ENCODE assay signal across 10 cellular contexts in the genomic region with DNA sequence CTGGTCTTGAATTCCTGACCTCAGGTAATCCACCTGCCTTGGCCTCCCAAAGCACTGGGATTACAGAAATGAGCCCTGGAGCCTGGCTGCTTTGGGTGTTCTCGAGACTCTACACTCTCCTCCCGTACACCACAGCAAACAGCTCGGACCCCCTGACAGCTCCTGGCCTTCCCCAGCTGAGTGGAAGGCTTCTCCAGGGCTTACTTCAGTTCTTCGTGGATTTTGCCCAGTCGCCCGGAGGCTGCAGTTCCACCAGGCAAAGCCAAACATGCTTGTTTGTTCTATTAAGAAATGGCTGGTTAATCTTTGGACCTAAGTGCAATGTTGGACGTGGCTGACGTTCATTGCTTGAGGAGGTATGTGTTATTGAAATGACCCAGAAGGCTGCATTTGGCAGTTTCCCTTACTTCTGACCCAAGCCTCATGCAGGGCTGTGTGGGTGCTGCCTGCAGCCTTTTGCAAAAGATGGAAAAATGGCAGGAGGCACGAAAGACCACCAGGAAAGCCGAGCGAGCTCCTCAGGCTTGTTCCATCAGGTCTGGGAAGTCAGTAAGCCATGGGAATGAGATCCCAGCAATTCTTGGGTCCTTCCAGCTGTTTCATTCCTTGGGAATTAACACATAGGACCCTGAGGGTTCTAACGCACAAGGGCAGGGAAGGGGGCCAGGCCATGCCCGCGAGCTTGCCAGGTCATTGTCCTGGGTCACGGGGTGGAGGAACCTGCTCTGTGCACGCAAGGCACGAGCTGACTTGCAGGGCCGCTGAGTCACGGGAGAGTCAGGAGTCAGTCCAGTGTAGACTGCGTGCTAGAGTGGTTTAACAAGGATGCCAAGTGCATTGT. TPM values are rescaled to one million over a fixed set of nuclear protein-coding genes. Genes with fewer than 3 reads are reported as not detected.
DNase-seq lines count a peak whose midpoint lies in the region; ATAC-seq and TF ChIP-seq lines count a peak whose summit lies in the region.
"Had no signal": no experiment of that assay in that cellular context is flagged by ENCODE, and none has a peak within 500 bp of the region (broad histone marks: within the 10 kb centered on the region; RNA-seq: fewer than 3 reads in every experiment).

No MANE protein-coding gene starts in this region.

- H3K4me2 ChIP-seq in SK-N-SH (no peak overlapping the region), smooth muscle cell (no peak overlapping the region)

- H3K9ac ChIP-seq in SK-N-SH (no peak overlapping the region), smooth muscle cell (ENCODE audit: low read depth) (peak overlapping the region; percentile 29)

- DNase-seq in H7, result peak; percentile 21
- no peak for DNase-seq in SK-N-SH
- no peak for DNase-seq in smooth muscle cell (lab: John Stamatoyannopoulos, UW; ENCODE audit: unreplicated experiment)
- DNase-seq in stimulated activated CD4-positive, alpha-beta T cell treated with anti-CD3 and anti-CD28 coated beads, Interleukin-4, amount 100 ng/mL, for 24 hours, result no peak
- DNase-seq in hypothalamus (lab: John Stamatoyannopoulos, UW), result no peak
- DNase-seq: activated T-cell treated with anti-CD3 and anti-CD28 coated beads, Interleukin-2, amount 50 U/mL, for 72 hours; NCI-H2171 had no signal

- H3K36me3 ChIP-seq in H7 (replicated peaks; ENCODE audit: control insufficient read depth, insufficient read depth, low read length), result no peaks in the 10 kb centered on the region
- no peaks in the 10 kb centered on the region for H3K36me3 ChIP-seq in SK-N-SH (replicated peaks in 1 of 2; ENCODE audit: control insufficient read depth in 1 of 2, insufficient read depth in 2 of 2, low read length in 1 of 2)
- no peaks in the 10 kb centered on the region for H3K36me3 ChIP-seq in gastroesophageal sphincter
- H3K36me3 ChIP-seq in smooth muscle cell (ENCODE audit: low read depth), result no peaks in the 10 kb centered on the region

- H3K9me2 ChIP-seq in SK-N-SH, result no peaks in the 10 kb centered on the region

- H2AFZ ChIP-seq in SK-N-SH (ENCODE audit: low read depth), result no peak overlapping the region
- H2AFZ ChIP-seq in smooth muscle cell (ENCODE audit: low read depth), result no peak overlapping the region

- H4K20me1 ChIP-seq in SK-N-SH (ENCODE audit: insufficient read depth), result no peaks in the 10 kb centered on the region
- H4K20me1 ChIP-seq in smooth muscle cell (ENCODE audit: low read depth), result no peaks in the 10 kb centered on the region

- POLR2A ChIA-PET in SK-N-SH (lab: Yijun Ruan, JAX), result interaction anchor here (2.9 kb wide), 1 partner anchor 17 kb away, joined by 11 read pairs; no protein-coding TSS in a partner anchor

- CTCF ChIA-PET in SK-N-SH (lab: Yijun Ruan, JAX), result interaction anchor here (0.9 to 4.6 kb wide), 5 partner anchors 10 to 82 kb away, joined by 3 to 48 read pairs (median 17); no protein-coding TSS in a partner anchor

- ATAC-seq in gastroesophageal sphincter (peak; percentile 68), HG02759 (IDR thresholded peaks at IDR 0.05; ENCODE audit: unreplicated experiment) (no peak), HG02763 (IDR thresholded peaks at IDR 0.05; ENCODE audit: unreplicated experiment) (no peak)
- ATAC-seq: activated T-cell treated with anti-CD3 and anti-CD28 coated beads, Interleukin-2, amount 50 U/mL, for 72 hours had no signal

- H3K9me3 ChIP-seq in SK-N-SH (no peaks in the 10 kb centered on the region), gastroesophageal sphincter (no peaks in the 10 kb centered on the region), smooth muscle cell (replicated peaks; ENCODE audit: low read depth) (no peaks in the 10 kb centered on the region)

- 78% methylated on average over 20 of the region's 20 CpGs for WGBS in SK-N-SH (ENCODE audit: low lambda C conversion rate)
- 30 to 90% methylated on average over 7 to 8 of the region's 20 CpGs for WGBS in gastroesophageal sphincter (ENCODE audit: low coverage in 1 of 2), 2 donors
- WGBS in smooth muscle cell (ENCODE audit: low lambda C conversion rate), result 68% methylated on average over 20 of the region's 20 CpGs

- H3K27ac ChIP-seq in SK-N-SH (ENCODE audit: low read depth in 2 of 2, low read length in 1 of 2) (no peak overlapping the region), gastroesophageal sphincter (peak overlapping the region; percentile 58 to 84 (median 77)), smooth muscle cell (ENCODE audit: low read depth) (peak overlapping the region; percentile 67)

- no peak for TF ChIP-seq RAD21 in SK-N-SH (IDR thresholded peaks at IDR 0.05; ENCODE audit: low read length)

- no peak overlapping the region for H3K4me3 ChIP-seq in H7 (ENCODE audit: insufficient read depth, low read depth, low read length)
- H3K4me3 ChIP-seq in SK-N-SH (ENCODE audit: low read depth in 2 of 2, low read length in 1 of 2), result no peak overlapping the region
- H3K4me3 ChIP-seq in gastroesophageal sphincter, result no peak overlapping the region
- no peak overlapping the region for H3K4me3 ChIP-seq in smooth muscle cell

- H3K4me1 ChIP-seq in SK-N-SH (ENCODE audit: control insufficient read depth in 1 of 2, insufficient read depth in 2 of 2, low read depth in 1 of 2, low read length in 1 of 2) (peaks cover 0 to 2% of the 10 kb centered on the region in 2 experiments; a peak in 1 of 4 replicates), gastroesophageal sphincter (peaks cover 0 to 54% (median 2%) of the 10 kb centered on the region in 3 donors), smooth muscle cell (ENCODE audit: low read depth) (no peaks in the 10 kb centered on the region)

- TF ChIP-seq EP300 in SK-N-SH (IDR thresholded peaks at IDR 0.05; ENCODE audit: borderline replicate concordance in 1 of 2, low read depth in 1 of 2, low read length in 1 of 2) (no peak), gastroesophageal sphincter (IDR thresholded peaks at IDR 0.05) (peak; percentile 62)

- H3K79me2 ChIP-seq in SK-N-SH (ENCODE audit: insufficient read depth) (no peaks in the 10 kb centered on the region), smooth muscle cell (ENCODE audit: low read depth) (no peaks in the 10 kb centered on the region)

- TF ChIP-seq POLR2A in gastroesophageal sphincter (IDR thresholded peaks at IDR 0.05), result no peak

- no peaks in the 10 kb centered on the region for H3F3A ChIP-seq in SK-N-SH (replicated peaks; ENCODE audit: insufficient read depth)
- H3F3A ChIP-seq in smooth muscle cell (ENCODE audit: low read depth), result peaks cover 4% of the 10 kb centered on the region

- H3K27me3 ChIP-seq in H7 (ENCODE audit: control insufficient read depth, insufficient read depth, low read length), result no peaks in the 10 kb centered on the region
- no peaks in the 10 kb centered on the region for H3K27me3 ChIP-seq in SK-N-SH (ENCODE audit: insufficient read depth)
- no peaks in the 10 kb centered on the region for H3K27me3 ChIP-seq in gastroesophageal sphincter
- H3K27me3 ChIP-seq in smooth muscle cell (ENCODE audit: low read depth), result no peaks in the 10 kb centered on the region

- TF ChIP-seq CTCF in SK-N-SH (IDR thresholded peaks at IDR 0.05) (no peak), gastroesophageal sphincter (IDR thresholded peaks at IDR 0.05) (no peak), smooth muscle cell (IDR thresholded peaks at IDR 0.05; ENCODE audit: borderline replicate concordance, insufficient read depth, poor library complexity, severe bottlenecking) (no peak)

TF ChIP-seq in SK-N-SH, 30 proteins besides CTCF, POLR2A, EP300 and RAD21:
- TF ChIP-seq TEAD4 (IDR thresholded peaks at IDR 0.05; ENCODE audit: borderline replicate concordance, insufficient read depth) (no peak), FOXJ3 (CRISPR knock-in tag; IDR thresholded peaks at IDR 0.05) (no peak), ELF1 (IDR thresholded peaks at IDR 0.05) (no peak), RXRA (IDR thresholded peaks at IDR 0.05; ENCODE audit: borderline replicate concordance, low read depth) (no peak), FOSL2 (IDR thresholded peaks at IDR 0.05; ENCODE audit: borderline replicate concordance, low read depth) (peak; percentile 20; the same call in 1 of the 2 replicates), JUND (IDR thresholded peaks at IDR 0.05) (peak; percentile 9; the same call in 1 of the 2 replicates), NRF1 (IDR thresholded peaks at IDR 0.05; ENCODE audit: low read depth, low read length) (no peak)
- TF ChIP-seq, protein P1, sequence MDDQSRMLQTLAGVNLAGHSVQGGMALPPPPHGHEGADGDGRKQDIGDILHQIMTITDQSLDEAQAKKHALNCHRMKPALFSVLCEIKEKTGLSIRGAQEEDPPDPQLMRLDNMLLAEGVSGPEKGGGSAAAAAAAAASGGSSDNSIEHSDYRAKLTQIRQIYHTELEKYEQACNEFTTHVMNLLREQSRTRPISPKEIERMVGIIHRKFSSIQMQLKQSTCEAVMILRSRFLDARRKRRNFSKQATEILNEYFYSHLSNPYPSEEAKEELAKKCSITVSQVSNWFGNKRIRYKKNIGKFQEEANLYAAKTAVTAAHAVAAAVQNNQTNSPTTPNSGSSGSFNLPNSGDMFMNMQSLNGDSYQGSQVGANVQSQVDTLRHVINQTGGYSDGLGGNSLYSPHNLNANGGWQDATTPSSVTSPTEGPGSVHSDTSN (IDR thresholded peaks at IDR 0.05), result no peak

RNA-seq across cellular contexts. Expression of a gene that starts 23.9 kb away (rescaled TPM):
- 29.6 and 32.4 TPM in 2 replicates for total RNA-seq in H7 (2014; rRNA removed; shearing (Covaris generic))
- polyA plus RNA-seq in SK-N-SH (2012; rRNA removed) (39.0 and 51.2 TPM in 2 replicates), smooth muscle cell (6.0 and 10.1 TPM in 2 replicates)
- 19.5 and 23.8 TPM in 2 replicates for polyA plus RNA-seq in SK-N-SH (2012; cell fraction: cytosol; rRNA removed)
- 184 and 240 TPM in 2 replicates for polyA plus RNA-seq in SK-N-SH (2012; cell fraction: nucleus; rRNA removed)
- total RNA-seq in gastroesophageal sphincter (10 to 100 TPM in 3 of 4 donors, 1 to 10 TPM in 1; 9.8 to 33.8 (median 24.4) TPM), smooth muscle cell (6.4 and 6.7 TPM in 2 replicates)

Comparison
In these comparisons a context has a peak if more than half of its experiments do, and no peak if none do; other contexts are left out.
1. H3K27ac ChIP-seq: peak in gastroesophageal sphincter (4 of 4) and smooth muscle cell (single experiment); none in SK-N-SH (0 of 2).